In the genomic region with DNA sequence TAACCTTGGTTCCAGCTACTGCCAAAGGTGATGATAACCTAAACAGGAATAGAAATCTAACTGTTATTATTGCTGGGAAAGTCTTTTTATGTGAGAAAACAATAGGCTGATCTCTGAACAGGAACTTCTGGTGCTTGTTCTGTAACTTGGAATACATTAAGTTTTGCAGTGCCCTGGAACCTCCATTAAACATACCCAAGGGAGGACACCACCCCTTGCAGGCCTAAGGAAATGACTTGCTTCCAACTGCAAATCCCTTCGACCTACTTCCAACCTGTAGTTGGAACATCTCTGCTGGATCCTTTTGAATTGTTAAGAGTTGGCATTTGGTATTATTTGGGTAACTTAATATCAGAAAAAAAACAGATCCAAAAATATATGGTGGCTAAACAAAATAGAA, we compare ENCODE assay signal across 32 cellular contexts.
"Had no signal": no experiment of that assay in that cellular context is flagged by ENCODE, and none has a peak within 500 bp of the region (broad histone marks: within the 10 kb centered on the region; RNA-seq: fewer than 3 reads in every experiment).

No MANE protein-coding gene starts in this region.

- H3K27ac ChIP-seq: adrenal gland, body of pancreas, brain microvascular endothelial cell, VCaP had no signal

- H3K27me3 ChIP-seq: adrenal gland, body of pancreas, brain microvascular endothelial cell, breast epithelium had no signal

- DNase-seq: activated B cell treated with CpG ODN at 0.5 μM for 24 hours; activated CD4-positive, alpha-beta memory T cell treated with anti-CD3 and anti-CD28 coated beads for 36 hours; activated CD4-positive, alpha-beta T cell treated with anti-CD3 and anti-CD28 coated beads for 4 hours; activated CD4-positive, alpha-beta T cell treated with anti-CD3 and anti-CD28 coated beads, Interleukin-2, amount 10 ng/mL, durations not matched to agents 24 days and 14 days; activated CD4-positive, alpha-beta T cell treated with anti-CD3 and anti-CD28 coated beads, Interleukin-2, amount 50 U/mL, for 1 hour; activated CD4-positive, alpha-beta T cell treated with anti-CD3 and anti-CD28 coated beads, Interleukin-2, amount 50 U/mL, for 4 hours; activated CD4-positive, CD25-positive, alpha-beta regulatory T cell treated with anti-CD3 and anti-CD28 coated beads, Interleukin-2, amount 50 U/mL, for 72 hours; activated CD8-positive, alpha-beta memory T cell treated with anti-CD3 and anti-CD28 coated beads, Interleukin-2, amount 50 U/mL, for 4 hours; activated CD8-positive, alpha-beta T cell treated with anti-CD3 and anti-CD28 coated beads for 36 hours; activated effector memory CD4-positive, alpha-beta T cell treated with anti-CD3 and anti-CD28 coated beads, Interleukin-2, amount 50 U/mL, for 16 hours; activated gamma-delta T cell treated with Interleukin-2 at 50 U/mL for 16 hours; activated naive CD4-positive, alpha-beta T cell; activated naive CD4-positive, alpha-beta T cell treated with anti-CD3 and anti-CD28 coated beads for 36 hours; activated naive CD4-positive, alpha-beta T cell treated with anti-CD3 and anti-CD28 coated beads, Interleukin-2, amount 50 U/mL, for 16 hours; activated naive CD8-positive, alpha-beta T cell treated with anti-CD3 and anti-CD28 coated beads for 36 hours; activated T-cell treated with anti-CD3 and anti-CD28 coated beads for 4 hours; activated T-cell treated with anti-CD3 and anti-CD28 coated beads, Interleukin-2, amount 50 U/mL, for 1 hour; activated T-cell treated with anti-CD3 and anti-CD28 coated beads, Interleukin-2, amount 50 U/mL, for 4 hours; activated T-cell treated with anti-CD3 and anti-CD28 coated beads, Interleukin-2, amount 50 U/mL, for 72 hours; adrenal gland; amniotic stem cell; aorta; body of pancreas; brain microvascular endothelial cell; central memory CD4-positive, alpha-beta T cell; T-helper 1 cell; T-helper 2 cell; T-helper 9 cell had no signal

- ATAC-seq: activated CD8-positive, alpha-beta T cell treated with anti-CD3 and anti-CD28 coated beads for 36 hours; activated naive CD4-positive, alpha-beta T cell treated with anti-CD3 and anti-CD28 coated beads, Interleukin-2, amount 50 U/mL, for 72 hours; activated T-cell treated with anti-CD3 and anti-CD28 coated beads, Interleukin-2, amount 50 U/mL, for 4 hours; activated T-cell treated with anti-CD3 and anti-CD28 coated beads, Interleukin-2, amount 50 U/mL, for 72 hours; activated T-helper 17 cell treated with anti-CD3 and anti-CD28 coated beads, Interleukin-2, amount 50 U/mL, for 72 hours; body of pancreas had no signal

- H3K9me3 ChIP-seq: adrenal gland, body of pancreas, breast epithelium had no signal

- H3K4me1 ChIP-seq: adrenal gland, body of pancreas, breast epithelium had no signal

- H3K36me3 ChIP-seq: adrenal gland, brain microvascular endothelial cell, breast epithelium had no signal

- H3K4me3 ChIP-seq: adrenal gland, body of pancreas, breast epithelium had no signal
